In genomic region chr15:75902129-75902557, GRCh38 we compare ENCODE assay signal across 10 cellular contexts. TPM values are rescaled to one million over a fixed set of nuclear protein-coding genes. Genes with fewer than 3 reads are reported as not detected.
DNase-seq lines count a peak whose midpoint lies in the region; ATAC-seq and TF ChIP-seq lines count a peak whose summit lies in the region.
"Had no signal": no experiment of that assay in that cellular context is flagged by ENCODE, and none has a peak within 500 bp of the region (broad histone marks: within the 10 kb centered on the region; RNA-seq: fewer than 3 reads in every experiment).

No MANE protein-coding gene starts in this region.

- no peaks in the 10 kb centered on the region for H3K9me3 Mint-ChIP-seq in brain
- H3K9me3 Mint-ChIP-seq in naive thymus-derived CD8-positive, alpha-beta T cell, result no peaks in the 10 kb centered on the region

- DNase-seq in DMS53 (lab: John Stamatoyannopoulos, UW) (peak; percentile 23), DMS53 treated with DMSO at 0.1 percent for 48 hours (lab: John Stamatoyannopoulos, UW; ENCODE audit: unreplicated experiment) (no peak), Kasumi-1 (lab: John Stamatoyannopoulos, UW) (peak; percentile 81 to 87), epidermal melanocyte (ENCODE audit: insufficient read length, low spot score) (no peak), KG1 (lab: John Stamatoyannopoulos, UW) (no peak)
- DNase-seq in naive thymus-derived CD8-positive, alpha-beta T cell, result no peak
- DNase-seq: 8988T, GOT3 had no signal

- H3K36me3 Mint-ChIP-seq in brain, result peaks cover 33% of the 10 kb centered on the region
- peaks cover 0 to 20% (median 7%) of the 10 kb centered on the region in 3 donors for H3K36me3 Mint-ChIP-seq in naive thymus-derived CD8-positive, alpha-beta T cell

- H3K4me1 Mint-ChIP-seq in brain, result peaks cover 49% of the 10 kb centered on the region
- H3K4me1 Mint-ChIP-seq in naive thymus-derived CD8-positive, alpha-beta T cell, result peaks cover 11 to 56% (median 47%) of the 10 kb centered on the region in 4 donors

- no peak for ATAC-seq in naive thymus-derived CD8-positive, alpha-beta T cell
- no peak for ATAC-seq in HG03520 (IDR thresholded peaks at IDR 0.05; ENCODE audit: unreplicated experiment)

- peaks cover 6% of the 10 kb centered on the region for H3K27me3 Mint-ChIP-seq in brain
- no peaks in the 10 kb centered on the region for H3K27me3 Mint-ChIP-seq in naive thymus-derived CD8-positive, alpha-beta T cell

- no peak for TF ChIP-seq CTCF in brain (conservative IDR thresholded peaks at IDR 0.05)

- POLR2A ChIA-PET in naive thymus-derived CD8-positive, alpha-beta T cell (lab: Charles Lee), result interaction anchor here (3.3 kb wide), 1 partner anchor 59 kb away, joined by 20 read pairs; the partner anchor contains the start of gene UBE2Q2

- H3K27ac Mint-ChIP-seq in brain, result peak overlapping the region; percentile 63 to 95 (median 85)
- peak overlapping the region in 8 of 10 donors; percentile 28 to 87 (median 78) for H3K27ac Mint-ChIP-seq in naive thymus-derived CD8-positive, alpha-beta T cell

- peak overlapping the region; percentile 80 to 100 (median 99) for H3K4me3 Mint-ChIP-seq in brain
- peak overlapping the region; percentile 18 to 99 (median 75) for H3K4me3 Mint-ChIP-seq in naive thymus-derived CD8-positive, alpha-beta T cell

RNA-seq across cellular contexts. Expression of gene FBXO22, which starts 1.5 kb away (rescaled TPM):
- 17.1 TPM for polyA plus RNA-seq in brain (ENCODE audit: insufficient read depth, low read depth, low replicate concordance)
- total RNA-seq in naive thymus-derived CD8-positive, alpha-beta T cell, result 10 to 100 TPM; 22.2 to 24.8 TPM
- 10 to 100 TPM; 16.6 to 18.3 (median 16.8) TPM for polyA plus RNA-seq in naive thymus-derived CD8-positive, alpha-beta T cell

RNA-seq across cellular contexts. Expression of gene UBE2Q2, which starts 58.9 kb away (rescaled TPM):
- polyA plus RNA-seq in brain (ENCODE audit: insufficient read depth, low read depth, low replicate concordance), result 5.7 TPM
- 10 to 100 TPM; 26.3 to 27.3 TPM for total RNA-seq in naive thymus-derived CD8-positive, alpha-beta T cell
- polyA plus RNA-seq in naive thymus-derived CD8-positive, alpha-beta T cell, result 10 to 100 TPM; 18.7 to 25.7 (median 23.0) TPM

Comparison
In these comparisons a context has a peak if more than half of its experiments do, and no peak if none do; other contexts are left out.
1. DNase-seq: peak in DMS53 (single experiment) and Kasumi-1 (2 of 2); none in DMS53 treated with DMSO at 0.1 percent for 48 hours (single experiment), naive thymus-derived CD8-positive, alpha-beta T cell (0 of 10), epidermal melanocyte (single experiment) and KG1 (single experiment).